ENCODE assay signal across 15 cellular contexts in the genomic region with DNA sequence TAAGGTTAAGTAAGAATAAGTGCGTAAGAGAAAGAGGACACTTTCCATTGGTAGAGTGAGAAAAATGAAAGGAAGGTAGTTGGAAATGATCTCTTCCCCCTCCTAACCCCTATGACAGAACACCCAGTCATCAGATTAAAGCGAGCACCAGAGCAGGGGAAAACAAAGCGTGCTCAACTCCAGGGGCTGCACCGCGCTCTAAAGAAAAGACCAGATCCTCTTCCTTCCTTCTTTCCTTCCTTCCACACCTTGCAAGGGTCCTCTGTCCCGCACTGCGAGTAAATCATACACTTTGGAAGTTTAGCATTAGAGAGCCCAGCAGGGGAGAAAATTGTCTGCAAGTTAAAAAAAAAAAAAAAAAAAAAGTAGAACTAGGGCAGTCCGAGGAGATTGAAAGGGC. TPM values are rescaled to one million over a fixed set of nuclear protein-coding genes. Genes with fewer than 3 reads are reported as not detected.
A peak's percentile ranks its signal among the peaks of the same experiment; 100 is the strongest.
DNase-seq lines count a peak whose midpoint lies in the region; ATAC-seq, FAIRE-seq and TF ChIP-seq lines count a peak whose summit lies in the region.
"Had no signal": no experiment of that assay in that cellular context is flagged by ENCODE, and none has a peak within 500 bp of the region (broad histone marks: within the 10 kb centered on the region; RNA-seq: fewer than 3 reads in every experiment).

No MANE protein-coding gene starts in this region.

- TF ChIP-seq CTCF in A673 (conservative IDR thresholded peaks at IDR 0.05; ENCODE audit: low read depth, low read length) (no peak), chondrocyte (IDR thresholded peaks at IDR 0.05) (no peak), nephron (IDR thresholded peaks at IDR 0.05; ENCODE audit: unreplicated experiment in 3 of 3) (no peak), HepG2 (CRISPR knock-in tag; IDR thresholded peaks at IDR 0.05) (no peak)

- H3K4me2 ChIP-seq in HepG2 (ENCODE audit: low read depth, low read length) = no peak overlapping the region

- H3K27ac Mint-ChIP-seq in chondrocyte (ENCODE audit: unreplicated experiment) (no peak overlapping the region), nephron (peak overlapping the region; percentile 19 to 84 (median 68))

- BruUV-seq in A673 (replicated peaks; lab: Mats Ljungman, UMichigan) = no TSS peak
- no TSS peak for BruUV-seq in HepG2 (replicated peaks; lab: Mats Ljungman, UMichigan)

- no peaks in the 10 kb centered on the region for H3K36me3 Mint-ChIP-seq in chondrocyte (ENCODE audit: low read depth)
- H3K36me3 Mint-ChIP-seq in nephron (ENCODE audit: low read depth) = no peaks in the 10 kb centered on the region

- H3K4me1 ChIP-seq in A673 (ENCODE audit: insufficient read depth, low read length, poor library complexity, severe bottlenecking) = peaks cover 16% of the 10 kb centered on the region
- no peaks in the 10 kb centered on the region for H3K4me1 ChIP-seq in HepG2 (ENCODE audit: insufficient read depth, low read length)

- peak overlapping the region; percentile 66 for H3K4me3 Mint-ChIP-seq in chondrocyte (ENCODE audit: unreplicated experiment)
- H3K4me3 Mint-ChIP-seq in nephron = peak overlapping the region; percentile 91 to 92 (median 92)

- H3K36me3 ChIP-seq in A673 (ENCODE audit: insufficient read depth, low read length, poor library complexity, severe bottlenecking) = no peaks in the 10 kb centered on the region
- H3K36me3 ChIP-seq in HepG2 (replicated peaks in 1 of 2; ENCODE audit: control insufficient read depth in 1 of 2, insufficient read depth in 2 of 2, low read length in 2 of 2) = no peaks in the 10 kb centered on the region
- H3K36me3 ChIP-seq: lower lobe of right lung, tibial artery had no signal

- FAIRE-seq in HepG2 (lab: Jason Lieb, UNC) = no peak

- H3K27me3 Mint-ChIP-seq in chondrocyte (ENCODE audit: low read depth) (peaks cover 55% of the 10 kb centered on the region), nephron (ENCODE audit: low read depth) (peaks cover 23% of the 10 kb centered on the region)

- H3K79me2 ChIP-seq in HepG2 (ENCODE audit: insufficient read depth, low read length) = no peaks in the 10 kb centered on the region

- no peak for TF ChIP-seq RAD21 in HepG2 (CRISPR knock-in tag; IDR thresholded peaks at IDR 0.05)

- no peaks in the 10 kb centered on the region for H3K9me3 Mint-ChIP-seq in chondrocyte (ENCODE audit: low read depth)
- no peaks in the 10 kb centered on the region for H3K9me3 Mint-ChIP-seq in nephron

- H2AFZ ChIP-seq in HepG2 (ENCODE audit: low read length) = no peak overlapping the region

- TF ChIP-seq EP300 in HepG2 (IDR thresholded peaks at IDR 0.05; ENCODE audit: low read depth in 2 of 2, low read length in 2 of 2) (no peak), HepG2 (CRISPR knock-in tag; IDR thresholded peaks at IDR 0.05; ENCODE audit: borderline replicate concordance) (no peak)

- POLR2A ChIA-PET in A673 (lab: Charles Lee; ENCODE audit: low non-redundant PET) = interaction anchor here (0.7 kb wide), 1 partner anchor 350 kb away, joined by 9 read pairs; no protein-coding TSS in a partner anchor
- POLR2A ChIA-PET in HepG2 (lab: Yijun Ruan, JAX) = no interaction called here

- no peak for ATAC-seq in HepG2

- H3K4me3 ChIP-seq in A673 (ENCODE audit: low read depth, low read length, poor library complexity, severe bottlenecking) (peak overlapping the region; percentile 65), HepG2 (replicated peaks in 1 of 3; ENCODE audit: insufficient read depth in 1 of 3, low read depth in 2 of 3, low read length in 3 of 3) (no peak overlapping the region)

- no peak overlapping the region for H3K9ac ChIP-seq in HepG2 (ENCODE audit: insufficient read depth, low read depth, low read length)

- in situ Hi-C loops in HepG2 (cut with HindIII; ENCODE audit: extremely low pct_ligation_motif_present, low pct_unique_long_range_greater_than_20kb) = no loop called here

- DNase-seq in A673 (ENCODE audit: low spot score) = no peak
- DNase-seq in NCI-H2227 (lab: John Stamatoyannopoulos, UW; ENCODE audit: unreplicated experiment) = peak; percentile 28
- DNase-seq in chondrocyte (ENCODE audit: low spot score) = no peak
- DNase-seq in activated CD4-positive, alpha-beta T cell treated with anti-CD3 and anti-CD28 coated beads for 48 hours = no peak
- DNase-seq in HepG2 (ENCODE audit: low spot score) = no peak
- no peak for DNase-seq in putamen (ENCODE audit: low spot score)
- no peak for DNase-seq in NCI-H226
- DNase-seq: activated gamma-delta T cell, IMR-90, NCI-H1048, tibial artery had no signal

- CTCF ChIA-PET in A673 (lab: Charles Lee) (no interaction called here), HepG2 (lab: Yijun Ruan, JAX; ENCODE audit: low intra/inter-chr PET ratio, low total read pairs) (no interaction called here)

- H4K20me1 ChIP-seq in HepG2 (ENCODE audit: insufficient read depth, low read length) = no peaks in the 10 kb centered on the region

- H3K9me3 ChIP-seq in A673 (ENCODE audit: low read depth, low read length, poor library complexity, severe bottlenecking) (no peaks in the 10 kb centered on the region), HepG2 (ENCODE audit: low read length) (no peaks in the 10 kb centered on the region)
- H3K9me3 ChIP-seq: lower lobe of right lung, tibial artery had no signal

- 23% methylated on average over 8 of the region's 8 CpGs for WGBS in HepG2 (ENCODE audit: low lambda C conversion rate)

- intact Hi-C loops in A673 (cut with micrococcal nuclease; ENCODE audit: unreplicated experiment) (loop anchor here (5.0 to 10.0 kb wide), 2 partner anchors 308 to 1645 kb away; no protein-coding TSS in a partner anchor), HepG2 (cut with micrococcal nuclease; ENCODE audit: unreplicated experiment) (no loop called here)

- no peak overlapping the region for H3K27ac ChIP-seq in A673 (ENCODE audit: low read depth, low read length, poor library complexity, severe bottlenecking)
- H3K27ac ChIP-seq in HepG2 (ENCODE audit: extremely low read length, insufficient read depth, low read length) = no peak overlapping the region
- H3K27ac ChIP-seq: lower lobe of right lung, RWPE1, tibial artery had no signal

- H3K27me3 ChIP-seq in A673 (replicated peaks; ENCODE audit: insufficient read depth, low read depth, low read length, poor library complexity) (peaks cover 8% of the 10 kb centered on the region), HepG2 (ENCODE audit: control insufficient read depth in 1 of 2, insufficient read depth in 2 of 2, low read length in 2 of 2) (0 out of 5 replicates have a peak, but pooled peaks cover 0 to 6% of the 10 kb centered on the region in 2 experiments)

- H3K4me1 Mint-ChIP-seq in chondrocyte (ENCODE audit: low read depth) (peaks cover 14% of the 10 kb centered on the region), nephron (peaks cover 39% of the 10 kb centered on the region)

- TF ChIP-seq POLR2A in HepG2 (IDR thresholded peaks at IDR 0.05; ENCODE audit: insufficient read depth in 1 of 2, low read depth in 2 of 2, low read length in 2 of 2) = no peak

TF ChIP-seq in HepG2, 621 proteins besides CTCF, POLR2A, EP300 and RAD21:
- TF ChIP-seq NCOR1 (IDR thresholded peaks at IDR 0.05; ENCODE audit: borderline replicate concordance, low read length) (no peak), ZNF460 (CRISPR knock-in tag; IDR thresholded peaks at IDR 0.05; ENCODE audit: borderline replicate concordance) (no peak), SRF (IDR thresholded peaks at IDR 0.05; ENCODE audit: low read depth, low read length) (no peak), ZNF138 (CRISPR knock-in tag; IDR thresholded peaks at IDR 0.05; ENCODE audit: low read depth) (no peak), KDM6A (CRISPR knock-in tag; IDR thresholded peaks at IDR 0.05; ENCODE audit: low read depth) (no peak), ZNF556 (CRISPR knock-in tag; IDR thresholded peaks at IDR 0.05; ENCODE audit: borderline replicate concordance) (no peak), BRD4 (CRISPR knock-in tag; IDR thresholded peaks at IDR 0.05) (no peak), ZSCAN30 (CRISPR knock-in tag; IDR thresholded peaks at IDR 0.05) (no peak), HMG20A (CRISPR knock-in tag; IDR thresholded peaks at IDR 0.05; ENCODE audit: borderline replicate concordance) (no peak), PTBP1 (IDR thresholded peaks at IDR 0.05; ENCODE audit: low read depth, low read length, poor library complexity, severe bottlenecking) (no peak), RBM39 (IDR thresholded peaks at IDR 0.05; ENCODE audit: low read depth, low read length, poor library complexity, severe bottlenecking) (no peak)
- TF ChIP-seq, protein P1, sequence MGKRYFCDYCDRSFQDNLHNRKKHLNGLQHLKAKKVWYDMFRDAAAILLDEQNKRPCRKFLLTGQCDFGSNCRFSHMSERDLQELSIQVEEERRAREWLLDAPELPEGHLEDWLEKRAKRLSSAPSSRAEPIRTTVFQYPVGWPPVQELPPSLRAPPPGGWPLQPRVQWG (CRISPR knock-in tag; IDR thresholded peaks at IDR 0.05; ENCODE audit: borderline replicate concordance, low read depth) = no peak

RNA-seq across cellular contexts. Expression of a gene that starts 0.9 kb away (rescaled TPM):
- total RNA-seq in A673 (2021) (2.1 and 2.3 TPM in 2 replicates), chondrocyte (not detected in 3 replicates), HepG2 (2016; rRNA removed; fragmentation: Illumina TruSeq; extraction: Trizol) (not detected in 2 replicates)
- not detected in 2 replicates for total RNA-seq in HepG2 (2016; cell fraction: cytosol; rRNA removed; fragmentation: Illumina TruSeq; extraction: Trizol; ENCODE audit: low read depth)
- not detected in 2 replicates for total RNA-seq in HepG2 (2016; cell fraction: insoluble cytoplasmic fraction; rRNA removed; fragmentation: Illumina TruSeq; extraction: Trizol)
- total RNA-seq in HepG2 (2016; cell fraction: membrane; rRNA removed; fragmentation: Illumina TruSeq; extraction: Trizol) = not detected in 2 replicates
- total RNA-seq in HepG2 (2016; cell fraction: nucleus; rRNA removed; fragmentation: Illumina TruSeq; extraction: Trizol) = not detected in 2 replicates
- polyA plus RNA-seq in HepG2 (2011; rRNA removed) = not detected in 2 replicates
- not detected in 2 replicates for polyA plus RNA-seq in HepG2 (2011; cell fraction: cytosol; rRNA removed)
- not detected in 2 replicates for polyA plus RNA-seq in HepG2 (2011; cell fraction: nucleus; rRNA removed)
- not detected in 2 replicates for polyA plus RNA-seq in HepG2 (2012)
- polyA plus RNA-seq in HepG2 (2016; cell fraction: cytosol; fragmentation: Illumina TruSeq; extraction: Trizol; ENCODE audit: low read depth) = not detected in 2 replicates
- polyA plus RNA-seq in HepG2 (2016; cell fraction: insoluble cytoplasmic fraction; fragmentation: Illumina TruSeq; extraction: Trizol; ENCODE audit: low read depth) = not detected in 2 replicates
- not detected in 2 replicates for polyA plus RNA-seq in HepG2 (2016; cell fraction: membrane; fragmentation: Illumina TruSeq; extraction: Trizol; ENCODE audit: low read depth)
- not detected in 2 replicates for polyA plus RNA-seq in HepG2 (2016; cell fraction: nucleus; fragmentation: Illumina TruSeq; extraction: Trizol; ENCODE audit: insufficient read depth, low read depth)
- 29.9 TPM in 1 of 2 replicates, not detected in the other for polyA minus RNA-seq in HepG2 (2011; rRNA and poly(A)+ RNA removed; ENCODE audit: low replicate concordance)
- polyA minus RNA-seq in HepG2 (2011; cell fraction: cytosol; rRNA and poly(A)+ RNA removed) = not detected in 2 replicates
- not detected in 2 replicates for polyA minus RNA-seq in HepG2 (2011; cell fraction: nucleus; rRNA and poly(A)+ RNA removed)
- total RNA-seq: activated CD8-positive, alpha-beta memory T cell treated with anti-CD3 and anti-CD28 coated beads for 36 hours; IMR-90; lower lobe of right lung had no signal
- polyA plus RNA-seq: IMR-90 had no signal
